Comparison of ENCODE assay signal across 8 cellular contexts in the genomic region with DNA sequence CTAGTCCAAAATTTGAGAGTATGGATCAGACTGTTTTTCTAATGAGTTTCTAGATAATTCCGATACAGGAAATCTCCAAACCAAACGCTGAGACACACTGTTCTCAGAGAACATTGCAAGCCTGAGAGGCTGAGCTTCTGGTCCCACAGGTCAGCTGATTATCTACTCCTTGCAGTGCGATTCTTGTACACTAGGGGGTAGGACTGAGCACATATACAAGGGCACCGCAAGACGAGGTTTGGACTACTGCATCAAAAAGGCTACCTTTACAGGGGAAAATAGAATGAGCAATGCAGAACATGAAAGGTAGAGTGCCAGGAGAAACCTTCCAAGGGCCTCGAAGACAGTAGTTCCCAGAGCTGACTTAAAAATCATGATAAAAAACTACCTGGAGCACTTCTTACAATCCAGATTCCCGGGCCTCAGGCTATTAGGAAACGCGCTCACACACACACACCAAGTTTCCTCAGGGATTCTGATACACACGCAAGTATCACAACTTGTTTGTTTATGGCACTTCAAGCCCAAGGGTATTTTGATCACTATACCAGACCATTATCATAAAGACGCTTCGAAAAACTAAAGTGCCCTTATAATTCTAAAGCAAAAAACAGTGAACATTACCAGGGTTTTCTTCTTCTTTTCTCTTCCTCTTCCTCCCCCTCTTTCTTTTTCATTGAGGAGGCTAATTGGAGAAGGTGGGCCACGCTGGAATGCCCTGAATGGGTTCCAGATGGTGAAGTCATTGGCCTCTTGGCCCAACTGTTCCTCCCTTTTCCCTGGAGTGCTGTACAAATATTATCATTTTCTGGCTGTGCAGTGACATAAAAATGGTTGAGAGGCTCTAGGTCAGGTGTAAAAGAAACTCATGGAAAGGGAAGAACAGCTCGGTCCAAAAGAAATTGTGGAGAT.
A peak's percentile ranks its signal among the peaks of the same experiment; 100 is the strongest.
DNase-seq lines count a peak whose midpoint lies in the region; ATAC-seq and TF ChIP-seq lines count a peak whose summit lies in the region.

No MANE protein-coding gene starts in this region.

- 71 to 82% methylated on average over 12 to 13 of the region's 14 CpGs for WGBS in gastroesophageal sphincter (ENCODE audit: low coverage in 1 of 2), 2 donors

- H3K9me3 Mint-ChIP-seq in activated CD4-positive, alpha-beta memory T cell treated with anti-CD3 and anti-CD28 coated beads, Interleukin-2, amount 10 ng/mL, durations not matched to agents 7 days and 5 days, result no peaks in the 10 kb centered on the region

- CTCF ChIA-PET in activated CD4-positive, alpha-beta memory T cell treated with anti-CD3 and anti-CD28 coated beads, Interleukin-2, amount 10 ng/mL, durations not matched to agents 7 days and 5 days (lab: Charles Lee), result interaction anchor here (0.6 to 1.6 kb wide), 17 partner anchors 9 to 438 kb away, joined by 3 to 8 read pairs (median 3); no protein-coding TSS in a partner anchor

- DNase-seq in left ventricle myocardium inferior (no peak), left cardiac atrium (no peak), NCI-H524 (lab: John Stamatoyannopoulos, UW) (peak; percentile 62 to 73), medulla oblongata (ENCODE audit: extremely low spot score) (no peak)
- DNase-seq in activated CD4-positive, alpha-beta memory T cell treated with anti-CD3 and anti-CD28 coated beads, Interleukin-2, amount 10 ng/mL, durations not matched to agents 7 days and 5 days, result peak; percentile 66
- peak; percentile 45 for DNase-seq in stimulated activated CD4-positive, alpha-beta T cell treated with anti-CD3 and anti-CD28 coated beads, Interleukin-4, amount 100 ng/mL, for 1 hour

- H3K27ac Mint-ChIP-seq in activated CD4-positive, alpha-beta memory T cell treated with anti-CD3 and anti-CD28 coated beads, Interleukin-2, amount 10 ng/mL, durations not matched to agents 7 days and 5 days, result no peak overlapping the region

- H3K36me3 ChIP-seq in left ventricle myocardium inferior (no peaks in the 10 kb centered on the region), gastroesophageal sphincter (no peaks in the 10 kb centered on the region)

- intact Hi-C loops in left ventricle myocardium inferior (cut with micrococcal nuclease) (no loop called here), left cardiac atrium (cut with DNase I) (no loop called here)

- TF ChIP-seq POLR2A in gastroesophageal sphincter (IDR thresholded peaks at IDR 0.05), result no peak

- TF ChIP-seq CTCF in left ventricle myocardium inferior (IDR thresholded peaks at IDR 0.05; ENCODE audit: borderline replicate concordance) (peak; percentile 57), gastroesophageal sphincter (IDR thresholded peaks at IDR 0.05) (peak in 3 of 4 experiments; percentile 18 to 49 (median 20))

- H3K36me3 Mint-ChIP-seq in activated CD4-positive, alpha-beta memory T cell treated with anti-CD3 and anti-CD28 coated beads, Interleukin-2, amount 10 ng/mL, durations not matched to agents 7 days and 5 days (ENCODE audit: low read depth), result no peaks in the 10 kb centered on the region

- H3K4me1 ChIP-seq in left ventricle myocardium inferior (peaks cover 62% of the 10 kb centered on the region), gastroesophageal sphincter (peaks cover 0 to 18% (median 3%) of the 10 kb centered on the region in 3 donors)

- H3K4me3 ChIP-seq in left ventricle myocardium inferior (no peak overlapping the region), gastroesophageal sphincter (no peak overlapping the region)

- peaks cover 18% of the 10 kb centered on the region for H3K4me1 Mint-ChIP-seq in activated CD4-positive, alpha-beta memory T cell treated with anti-CD3 and anti-CD28 coated beads, Interleukin-2, amount 10 ng/mL, durations not matched to agents 7 days and 5 days

- peak overlapping the region; percentile 36 for H3K27ac ChIP-seq in left ventricle myocardium inferior (replicated peaks)
- peak overlapping the region in 1 of 4 donors; percentile 11 for H3K27ac ChIP-seq in gastroesophageal sphincter

- POLR2A ChIA-PET in activated CD4-positive, alpha-beta memory T cell treated with anti-CD3 and anti-CD28 coated beads, Interleukin-2, amount 10 ng/mL, durations not matched to agents 7 days and 5 days (lab: Charles Lee), result no interaction called here

- no peak for ATAC-seq in left cardiac atrium
- no peak for ATAC-seq in gastroesophageal sphincter
- ATAC-seq in HG03354 (IDR thresholded peaks at IDR 0.05; ENCODE audit: poor library complexity, severe bottlenecking, unreplicated experiment), result no peak

- no peaks in the 10 kb centered on the region for H3K9me3 ChIP-seq in left ventricle myocardium inferior (replicated peaks)
- no peaks in the 10 kb centered on the region for H3K9me3 ChIP-seq in gastroesophageal sphincter

- H3K27me3 Mint-ChIP-seq in activated CD4-positive, alpha-beta memory T cell treated with anti-CD3 and anti-CD28 coated beads, Interleukin-2, amount 10 ng/mL, durations not matched to agents 7 days and 5 days, result peaks cover 70% of the 10 kb centered on the region

- H3K27me3 ChIP-seq in left ventricle myocardium inferior (ENCODE audit: low read depth) (no peaks in the 10 kb centered on the region), gastroesophageal sphincter (no peaks in the 10 kb centered on the region)

- no peak overlapping the region for H3K4me3 Mint-ChIP-seq in activated CD4-positive, alpha-beta memory T cell treated with anti-CD3 and anti-CD28 coated beads, Interleukin-2, amount 10 ng/mL, durations not matched to agents 7 days and 5 days

- TF ChIP-seq EP300 in gastroesophageal sphincter (IDR thresholded peaks at IDR 0.05), result no peak

Comparison
In these comparisons a context has a peak if more than half of its experiments do, and no peak if none do; other contexts are left out.
1. DNase-seq: peak in NCI-H524 (2 of 2), activated CD4-positive, alpha-beta memory T cell treated with anti-CD3 and anti-CD28 coated beads, Interleukin-2, amount 10 ng/mL, durations not matched to agents 7 days and 5 days (single experiment) and stimulated activated CD4-positive, alpha-beta T cell treated with anti-CD3 and anti-CD28 coated beads, Interleukin-4, amount 100 ng/mL, for 1 hour (single experiment); none in left ventricle myocardium inferior (single experiment), left cardiac atrium (single experiment) and medulla oblongata (single experiment).